ENCODE assay signal across 11 cellular contexts in genomic region chr4:78297075-78297815, GRCh38.
DNase-seq lines count a peak whose midpoint lies in the region; ATAC-seq and TF ChIP-seq lines count a peak whose summit lies in the region.
"Had no signal": no experiment of that assay in that cellular context is flagged by ENCODE, and none has a peak within 500 bp of the region (broad histone marks: within the 10 kb centered on the region; RNA-seq: fewer than 3 reads in every experiment).

No MANE protein-coding gene starts in this region.

- H3K4me1 ChIP-seq in H9 (ENCODE audit: insufficient read depth, low read length): no peaks in the 10 kb centered on the region
- no peaks in the 10 kb centered on the region for H3K4me1 ChIP-seq in GM23338 (ENCODE audit: insufficient read depth)

- no CpG with 5 or more reads among the region's 3 CpGs for WGBS in H9 (ENCODE audit: extremely low coverage, insufficient read length, low lambda C conversion rate)

- no peak overlapping the region for H3K23ac ChIP-seq in H9 (ENCODE audit: insufficient read length, low read depth, low read length)

- no peak overlapping the region for H3K4me3 ChIP-seq in WERI-Rb-1 (ENCODE audit: low read depth, low read length)
- no peak overlapping the region for H3K4me3 ChIP-seq in GM23338

- H4K91ac ChIP-seq in H9 (ENCODE audit: insufficient read length, low read depth, low read length): no peak overlapping the region

- no peak overlapping the region for H3K4ac ChIP-seq in H9 (ENCODE audit: low read depth, low read length)

- DNase-seq in SKM-1 (lab: John Stamatoyannopoulos, UW; ENCODE audit: unreplicated experiment): peak; percentile 38
- DNase-seq in nephron progenitor cell: no peak
- DNase-seq in WERI-Rb-1: no peak
- DNase-seq in H9: no peak
- DNase-seq in activated naive CD4-positive, alpha-beta T cell treated with anti-CD3 and anti-CD28 coated beads, Interleukin-2, amount 50 U/mL, for 16 hours: no peak
- DNase-seq in GM23338 (ENCODE audit: low spot score): no peak
- DNase-seq: DMS79 treated with DMSO at 0.1 percent for 48 hours; effector CD8-positive, alpha-beta T cell; H7 had no signal

- H3F3A ChIP-seq in GM23338 (replicated peaks; ENCODE audit: low read depth): no peaks in the 10 kb centered on the region

- H3K9me3 Mint-ChIP-seq in nephron progenitor cell (peaks cover 9% of the 10 kb centered on the region), H9 (peaks cover 0 to 9% of the 10 kb centered on the region in 2 experiments; a peak in 4 of 5 replicates), GM23338 (peaks cover 5% of the 10 kb centered on the region; the same call in 2 of the 3 replicates)

- no peak overlapping the region for H3T11ph ChIP-seq in H9 (ENCODE audit: low read length)

- no peak overlapping the region for H3K18ac ChIP-seq in H9 (ENCODE audit: insufficient read length, low read depth, low read length)

- no peak overlapping the region for H2BK12ac ChIP-seq in H9 (ENCODE audit: insufficient read length, low read depth, low read length)

- ATAC-seq in GM18867 (IDR thresholded peaks at IDR 0.05; ENCODE audit: unreplicated experiment) (peak; percentile 51), HG02870 (IDR thresholded peaks at IDR 0.05; ENCODE audit: unreplicated experiment) (peak; percentile 69), GM23338 (no peak)

- no peaks in the 10 kb centered on the region for H3K27me3 ChIP-seq in WERI-Rb-1 (ENCODE audit: insufficient read depth, low read depth, severe bottlenecking)
- H3K27me3 ChIP-seq in H9 (ENCODE audit: insufficient read depth, low read length): no peaks in the 10 kb centered on the region
- no peaks in the 10 kb centered on the region for H3K27me3 ChIP-seq in GM23338 (ENCODE audit: insufficient read depth)

- no peak overlapping the region for H2AK5ac ChIP-seq in H9 (ENCODE audit: insufficient read length, low read length)

- H3K36me3 ChIP-seq in WERI-Rb-1 (no peaks in the 10 kb centered on the region), GM23338 (ENCODE audit: insufficient read depth) (peaks cover 12% of the 10 kb centered on the region)

- H2BK15ac ChIP-seq in H9 (ENCODE audit: low read depth, low read length): no peak overlapping the region

- no peak overlapping the region for H4K5ac ChIP-seq in H9 (ENCODE audit: insufficient read length, low read depth, low read length)

- no peak overlapping the region for H2AFZ ChIP-seq in H9 (ENCODE audit: low read length)
- no peak overlapping the region for H2AFZ ChIP-seq in GM23338

- no peaks in the 10 kb centered on the region for H3K79me1 ChIP-seq in H9 (ENCODE audit: insufficient read depth, low read depth, low read length, poor library complexity, severe bottlenecking)

- H3K27me3 Mint-ChIP-seq in nephron progenitor cell (ENCODE audit: low read depth, poor library complexity): no peaks in the 10 kb centered on the region
- H3K27me3 Mint-ChIP-seq in H9 (ENCODE audit: low read depth): no peaks in the 10 kb centered on the region
- H3K27me3 Mint-ChIP-seq in GM23338 (ENCODE audit: insufficient read depth, low read depth, poor library complexity): peaks cover 5% of the 10 kb centered on the region

- no peaks in the 10 kb centered on the region for H3K23me2 ChIP-seq in H9 (ENCODE audit: insufficient read length, low read depth, low read length, poor library complexity, severe bottlenecking)

- H4K20me1 ChIP-seq in H9 (ENCODE audit: control insufficient read depth, insufficient read depth, insufficient read length) (no peaks in the 10 kb centered on the region), GM23338 (replicated peaks; ENCODE audit: insufficient read depth) (peaks cover 4% of the 10 kb centered on the region; the same call in 1 of the 2 replicates)

- no peak overlapping the region for H3K14ac ChIP-seq in H9 (ENCODE audit: insufficient read depth, low read length)

- H3K27ac ChIP-seq in WERI-Rb-1 (no peak overlapping the region), H9 (ENCODE audit: insufficient read length, low read depth, low read length) (no peak overlapping the region), GM23338 (ENCODE audit: low read depth) (no peak overlapping the region)

- H3K4me2 ChIP-seq in H9 (ENCODE audit: insufficient read depth, insufficient read length, low read length) (no peak overlapping the region), GM23338 (no peak overlapping the region)

- no peak overlapping the region for H3K9ac ChIP-seq in H9 (ENCODE audit: extremely low read depth, insufficient read length, low read length)

- TF ChIP-seq CTCF in nephron progenitor cell (IDR thresholded peaks at IDR 0.05) (no peak), WERI-Rb-1 (IDR thresholded peaks at IDR 0.05; ENCODE audit: low read depth, low read length) (no peak), H9 (conservative IDR thresholded peaks at IDR 0.05) (no peak), GM23338 (conservative IDR thresholded peaks at IDR 0.05; ENCODE audit: low read depth in 2 of 2) (no peak)

- H3K9me3 ChIP-seq in WERI-Rb-1 (ENCODE audit: severe bottlenecking) (no peaks in the 10 kb centered on the region), H9 (ENCODE audit: control insufficient read depth, low read depth, low read length) (no peaks in the 10 kb centered on the region)

- H3K4me1 Mint-ChIP-seq in nephron progenitor cell (peaks cover 14% of the 10 kb centered on the region), H9 (peaks cover 10% of the 10 kb centered on the region in 2 experiments), GM23338 (peaks cover 15% of the 10 kb centered on the region)

- H3K36me3 Mint-ChIP-seq in nephron progenitor cell (ENCODE audit: low read depth) (peaks cover 21% of the 10 kb centered on the region), H9 (ENCODE audit: insufficient read depth in 1 of 3, low read depth in 3 of 3) (peaks cover 31 to 34% (median 33%) of the 10 kb centered on the region in 3 experiments), GM23338 (ENCODE audit: low read depth) (peaks cover 35% of the 10 kb centered on the region)

- H3K56ac ChIP-seq in H9 (ENCODE audit: insufficient read length, low read depth, low read length): no peak overlapping the region

- H4K8ac ChIP-seq in H9 (replicated peaks; ENCODE audit: insufficient read length, low read depth, low read length): no peak overlapping the region

- no peak overlapping the region for H2BK5ac ChIP-seq in H9 (ENCODE audit: insufficient read length, low read length)

- H3K9me2 ChIP-seq in GM23338 (ENCODE audit: insufficient read depth): no peaks in the 10 kb centered on the region

- no peak overlapping the region for H2BK120ac ChIP-seq in H9 (ENCODE audit: low read depth, low read length, poor library complexity, severe bottlenecking)

- no peak overlapping the region for H3K4me3 Mint-ChIP-seq in nephron progenitor cell
- no peak overlapping the region for H3K4me3 Mint-ChIP-seq in H9
- H3K4me3 Mint-ChIP-seq in GM23338: no peak overlapping the region

- no peaks in the 10 kb centered on the region for H3K79me2 ChIP-seq in H9 (ENCODE audit: insufficient read depth, low read length)
- H3K79me2 ChIP-seq in GM23338 (replicated peaks; ENCODE audit: insufficient read depth): no peaks in the 10 kb centered on the region

- H3K27ac Mint-ChIP-seq in nephron progenitor cell: peak overlapping the region; percentile 65
- H3K27ac Mint-ChIP-seq in H9: no peak overlapping the region; a peak in 1 of 7 replicates
- H3K27ac Mint-ChIP-seq in GM23338: no peak overlapping the region

- H2BK20ac ChIP-seq in H9 (ENCODE audit: low read depth, low read length, poor library complexity, severe bottlenecking): no peak overlapping the region

TF ChIP-seq in GM23338, 12 proteins besides CTCF, POLR2A, EP300 and RAD21 (continues in another document):
- TF ChIP-seq POLR2AphosphoS5 (IDR thresholded peaks at IDR 0.05; ENCODE audit: low read depth): no peak
